ENCODE assay signal across 1 cellular context in the genomic region with DNA sequence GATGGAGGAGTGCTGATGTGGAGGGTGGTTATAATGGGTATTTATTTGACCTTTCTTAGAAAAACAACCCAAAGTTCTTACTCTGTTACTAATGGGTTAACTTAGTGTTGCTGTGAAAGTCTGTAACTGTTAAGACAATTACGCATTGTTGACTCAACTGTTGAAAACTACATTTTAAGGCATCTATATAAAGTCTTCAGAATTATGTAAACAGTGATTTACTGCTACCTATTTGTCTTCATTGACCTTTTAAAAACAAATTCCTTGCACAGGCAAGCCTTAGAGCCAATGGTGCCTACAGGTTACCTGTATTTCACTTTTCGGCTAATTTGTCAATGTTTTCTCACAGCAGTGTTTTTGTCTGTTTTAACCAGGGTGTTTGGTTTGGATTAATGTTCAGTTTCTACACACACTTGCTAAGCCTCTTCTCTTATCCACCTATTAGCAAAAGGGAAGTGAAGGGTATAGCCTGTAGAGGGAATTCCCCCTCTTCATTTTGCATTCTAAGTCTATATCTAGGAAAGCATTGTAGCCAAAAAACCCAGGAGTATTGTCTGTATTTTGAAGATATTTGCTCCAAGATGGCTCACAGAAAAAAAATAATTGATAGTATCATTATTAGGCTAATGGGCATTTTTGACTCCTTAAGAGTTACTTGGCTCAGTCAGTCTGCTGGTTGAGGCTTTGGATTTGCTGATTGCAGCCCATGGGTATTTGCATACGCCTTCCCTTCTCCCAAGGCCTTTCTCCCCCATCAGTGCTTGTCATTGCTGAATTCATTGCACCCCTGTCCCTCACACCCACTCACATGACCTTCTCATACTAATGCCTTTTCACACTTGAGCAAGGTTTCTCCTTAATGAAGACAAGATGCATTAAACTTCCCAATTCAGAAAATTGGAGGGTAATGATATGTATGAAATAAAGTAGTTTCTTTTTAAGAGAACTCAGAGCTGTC.
TF ChIP-seq lines count a peak whose summit lies in the region.

No MANE protein-coding gene starts in this region.

TF ChIP-seq in GM23338, 12 proteins besides CTCF, POLR2A, EP300 and RAD21 (continued from another document):
- TF ChIP-seq, protein P1, sequence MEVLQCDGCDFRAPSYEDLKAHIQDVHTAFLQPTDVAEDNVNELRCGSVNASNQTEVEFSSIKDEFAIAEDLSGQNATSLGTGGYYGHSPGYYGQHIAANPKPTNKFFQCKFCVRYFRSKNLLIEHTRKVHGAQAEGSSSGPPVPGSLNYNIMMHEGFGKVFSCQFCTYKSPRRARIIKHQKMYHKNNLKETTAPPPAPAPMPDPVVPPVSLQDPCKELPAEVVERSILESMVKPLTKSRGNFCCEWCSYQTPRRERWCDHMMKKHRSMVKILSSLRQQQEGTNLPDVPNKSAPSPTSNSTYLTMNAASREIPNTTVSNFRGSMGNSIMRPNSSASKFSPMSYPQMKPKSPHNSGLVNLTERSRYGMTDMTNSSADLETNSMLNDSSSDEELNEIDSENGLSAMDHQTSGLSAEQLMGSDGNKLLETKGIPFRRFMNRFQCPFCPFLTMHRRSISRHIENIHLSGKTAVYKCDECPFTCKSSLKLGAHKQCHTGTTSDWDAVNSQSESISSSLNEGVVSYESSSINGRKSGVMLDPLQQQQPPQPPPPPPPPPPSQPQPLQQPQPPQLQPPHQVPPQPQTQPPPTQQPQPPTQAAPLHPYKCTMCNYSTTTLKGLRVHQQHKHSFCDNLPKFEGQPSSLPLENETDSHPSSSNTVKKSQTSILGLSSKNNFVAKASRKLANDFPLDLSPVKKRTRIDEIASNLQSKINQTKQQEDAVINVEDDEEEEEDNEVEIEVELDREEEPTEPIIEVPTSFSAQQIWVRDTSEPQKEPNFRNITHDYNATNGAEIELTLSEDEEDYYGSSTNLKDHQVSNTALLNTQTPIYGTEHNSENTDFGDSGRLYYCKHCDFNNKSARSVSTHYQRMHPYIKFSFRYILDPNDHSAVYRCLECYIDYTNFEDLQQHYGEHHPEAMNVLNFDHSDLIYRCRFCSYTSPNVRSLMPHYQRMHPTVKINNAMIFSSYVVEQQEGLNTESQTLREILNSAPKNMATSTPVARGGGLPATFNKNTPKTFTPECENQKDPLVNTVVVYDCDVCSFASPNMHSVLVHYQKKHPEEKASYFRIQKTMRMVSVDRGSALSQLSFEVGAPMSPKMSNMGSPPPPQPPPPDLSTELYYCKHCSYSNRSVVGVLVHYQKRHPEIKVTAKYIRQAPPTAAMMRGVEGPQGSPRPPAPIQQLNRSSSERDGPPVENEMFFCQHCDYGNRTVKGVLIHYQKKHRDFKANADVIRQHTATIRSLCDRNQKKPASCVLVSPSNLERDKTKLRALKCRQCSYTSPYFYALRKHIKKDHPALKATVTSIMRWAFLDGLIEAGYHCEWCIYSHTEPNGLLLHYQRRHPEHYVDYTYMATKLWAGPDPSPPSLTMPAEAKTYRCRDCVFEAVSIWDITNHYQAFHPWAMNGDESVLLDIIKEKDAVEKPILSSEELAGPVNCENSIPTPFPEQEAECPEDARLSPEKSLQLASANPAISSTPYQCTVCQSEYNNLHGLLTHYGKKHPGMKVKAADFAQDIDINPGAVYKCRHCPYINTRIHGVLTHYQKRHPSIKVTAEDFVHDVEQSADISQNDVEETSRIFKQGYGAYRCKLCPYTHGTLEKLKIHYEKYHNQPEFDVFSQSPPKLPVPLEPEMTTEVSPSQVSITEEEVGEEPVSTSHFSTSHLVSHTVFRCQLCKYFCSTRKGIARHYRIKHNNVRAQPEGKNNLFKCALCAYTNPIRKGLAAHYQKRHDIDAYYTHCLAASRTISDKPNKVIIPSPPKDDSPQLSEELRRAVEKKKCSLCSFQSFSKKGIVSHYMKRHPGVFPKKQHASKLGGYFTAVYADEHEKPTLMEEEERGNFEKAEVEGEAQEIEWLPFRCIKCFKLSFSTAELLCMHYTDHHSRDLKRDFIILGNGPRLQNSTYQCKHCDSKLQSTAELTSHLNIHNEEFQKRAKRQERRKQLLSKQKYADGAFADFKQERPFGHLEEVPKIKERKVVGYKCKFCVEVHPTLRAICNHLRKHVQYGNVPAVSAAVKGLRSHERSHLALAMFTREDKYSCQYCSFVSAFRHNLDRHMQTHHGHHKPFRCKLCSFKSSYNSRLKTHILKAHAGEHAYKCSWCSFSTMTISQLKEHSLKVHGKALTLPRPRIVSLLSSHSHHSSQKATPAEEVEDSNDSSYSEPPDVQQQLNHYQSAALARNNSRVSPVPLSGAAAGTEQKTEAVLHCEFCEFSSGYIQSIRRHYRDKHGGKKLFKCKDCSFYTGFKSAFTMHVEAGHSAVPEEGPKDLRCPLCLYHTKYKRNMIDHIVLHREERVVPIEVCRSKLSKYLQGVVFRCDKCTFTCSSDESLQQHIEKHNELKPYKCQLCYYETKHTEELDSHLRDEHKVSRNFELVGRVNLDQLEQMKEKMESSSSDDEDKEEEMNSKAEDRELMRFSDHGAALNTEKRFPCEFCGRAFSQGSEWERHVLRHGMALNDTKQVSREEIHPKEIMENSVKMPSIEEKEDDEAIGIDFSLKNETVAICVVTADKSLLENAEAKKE (CRISPR knock-in tag; IDR thresholded peaks at IDR 0.05): no peak
- TF ChIP-seq POLR2AphosphoS5 (IDR thresholded peaks at IDR 0.05; ENCODE audit: low read depth): no peak
